In the genomic region with DNA sequence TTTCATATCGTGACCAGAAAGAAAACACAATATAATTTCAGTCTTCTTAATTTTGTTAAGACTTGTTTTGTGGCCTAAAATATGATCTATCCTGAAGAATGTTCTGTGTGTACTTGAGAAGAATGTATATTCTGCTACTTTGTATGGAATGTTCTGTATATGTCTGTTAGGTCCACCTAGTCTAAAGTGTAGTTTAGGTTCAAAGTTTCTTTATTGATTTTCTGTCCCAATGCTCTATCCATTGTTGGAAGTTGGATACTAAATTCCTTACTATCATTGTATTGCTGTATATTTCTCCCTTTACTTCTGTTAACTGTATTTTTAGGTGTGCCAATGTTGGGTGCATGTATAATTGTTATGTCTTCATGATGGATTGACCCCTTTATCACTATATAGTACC, we compare ENCODE assay signal across 1 cellular context.
TF ChIP-seq lines count a peak whose summit lies in the region.

No MANE protein-coding gene starts in this region.

TF ChIP-seq in HepG2, 621 proteins besides CTCF, POLR2A, EP300 and RAD21:
- TF ChIP-seq NCOR1 (IDR thresholded peaks at IDR 0.05; ENCODE audit: borderline replicate concordance, low read length): 0 out of 2 replicates have a peak, but pooled peaks have one; percentile 23
- TF ChIP-seq ONECUT2 (CRISPR knock-in tag; IDR thresholded peaks at IDR 0.05): peak; percentile 68; the same call in 1 of the 2 replicates
- TF ChIP-seq, protein P1, sequence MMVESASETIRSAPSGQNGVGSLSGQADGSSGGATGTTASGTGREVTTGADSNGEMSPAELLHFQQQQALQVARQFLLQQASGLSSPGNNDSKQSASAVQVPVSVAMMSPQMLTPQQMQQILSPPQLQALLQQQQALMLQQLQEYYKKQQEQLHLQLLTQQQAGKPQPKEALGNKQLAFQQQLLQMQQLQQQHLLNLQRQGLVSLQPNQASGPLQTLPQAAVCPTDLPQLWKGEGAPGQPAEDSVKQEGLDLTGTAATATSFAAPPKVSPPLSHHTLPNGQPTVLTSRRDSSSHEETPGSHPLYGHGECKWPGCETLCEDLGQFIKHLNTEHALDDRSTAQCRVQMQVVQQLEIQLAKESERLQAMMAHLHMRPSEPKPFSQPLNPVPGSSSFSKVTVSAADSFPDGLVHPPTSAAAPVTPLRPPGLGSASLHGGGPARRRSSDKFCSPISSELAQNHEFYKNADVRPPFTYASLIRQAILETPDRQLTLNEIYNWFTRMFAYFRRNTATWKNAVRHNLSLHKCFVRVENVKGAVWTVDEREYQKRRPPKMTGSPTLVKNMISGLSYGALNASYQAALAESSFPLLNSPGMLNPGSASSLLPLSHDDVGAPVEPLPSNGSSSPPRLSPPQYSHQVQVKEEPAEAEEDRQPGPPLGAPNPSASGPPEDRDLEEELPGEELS (CRISPR knock-in tag; IDR thresholded peaks at IDR 0.05): no peak
- TF ChIP-seq HNF4A (CRISPR knock-in tag; IDR thresholded peaks at IDR 0.05): peak; percentile 41
